ENCODE assay signal across 8 cellular contexts in genomic region chr4:3075652-3075981, GRCh38. TPM values are rescaled to one million over a fixed set of nuclear protein-coding genes. Genes with fewer than 3 reads are reported as not detected.
A peak's percentile ranks its signal among the peaks of the same experiment; 100 is the strongest.
DNase-seq lines count a peak whose midpoint lies in the region; ATAC-seq and TF ChIP-seq lines count a peak whose summit lies in the region.

No MANE protein-coding gene starts in this region.

- H3K27me3 ChIP-seq in SJCRH30 (no peaks in the 10 kb centered on the region), sigmoid colon (no peaks in the 10 kb centered on the region)

- peak overlapping the region; percentile 23 for H3K27ac ChIP-seq in SJCRH30
- peak overlapping the region; percentile 86 to 91 (median 89) for H3K27ac ChIP-seq in sigmoid colon

- no peak for ATAC-seq in GM21390 (IDR thresholded peaks at IDR 0.05; ENCODE audit: unreplicated experiment)

- TF ChIP-seq CTCF in GM12875 (IDR thresholded peaks at IDR 0.05; ENCODE audit: borderline replicate concordance, insufficient read depth, low read depth, low read length) (no peak), fibroblast of mammary gland (conservative IDR thresholded peaks at IDR 0.05; ENCODE audit: control insufficient read depth, insufficient read depth, low read depth, low read length) (no peak), sigmoid colon (IDR thresholded peaks at IDR 0.05) (no peak)

- H3K4me3 ChIP-seq in GM12875 (ENCODE audit: low read depth, low read length) (peak overlapping the region; percentile 49), SJCRH30 (peak overlapping the region; percentile 97), fibroblast of mammary gland (ENCODE audit: control insufficient read depth, low read depth, low read length) (peak overlapping the region; percentile 86), sigmoid colon (peak overlapping the region; percentile 80 to 86 (median 82))

- no peak for TF ChIP-seq EP300 in sigmoid colon (IDR thresholded peaks at IDR 0.05)

- TF ChIP-seq POLR2A in sigmoid colon (IDR thresholded peaks at IDR 0.05), result no peak

- 2% methylated on average over 8 of the region's 8 CpGs for WGBS in sigmoid colon, 2 donors

- intact Hi-C loops in sigmoid colon (cut with DNase I), result loop anchor here (10.0 kb wide), 3 partner anchors 111 to 321 kb away; partner anchors contain the start of genes GRK4, NOP14, RGS12 and TNIP2

- DNase-seq in SJCRH30 (no peak), fibroblast of mammary gland (ENCODE audit: low read depth) (no peak), sigmoid colon (no peak), hypothalamus (lab: John Stamatoyannopoulos, UW) (no peak)
- DNase-seq in stimulated activated CD4-positive, alpha-beta T cell treated with anti-CD3 and anti-CD28 coated beads, Interleukin-4, amount 100 ng/mL, for 1 hour, result no peak
- DNase-seq in activated CD4-positive, alpha-beta T cell treated with anti-CD3 and anti-CD28 coated beads, Interleukin-2, amount 50 U/mL, for 4 hours, result no peak

- H3K9me3 ChIP-seq in SJCRH30 (replicated peaks) (no peaks in the 10 kb centered on the region), sigmoid colon (no peaks in the 10 kb centered on the region)

- H3K4me1 ChIP-seq in SJCRH30 (no peaks in the 10 kb centered on the region; the same call in 1 of the 2 replicates), sigmoid colon (peaks cover 0 to 31% (median 21%) of the 10 kb centered on the region in 4 donors)

- H3K36me3 ChIP-seq in SJCRH30 (no peaks in the 10 kb centered on the region), sigmoid colon (no peaks in the 10 kb centered on the region)

RNA-seq across cellular contexts. Expression of gene HTT, which starts 1.1 kb away (rescaled TPM):
- total RNA-seq in SJCRH30 (2014; rRNA removed; shearing (Covaris generic)), result 24.3 and 30.7 TPM in 2 replicates
- total RNA-seq in sigmoid colon, result 10 to 100 TPM; 17.0 to 41.5 (median 26.5) TPM
- polyA plus RNA-seq in sigmoid colon, result 10 to 100 TPM in 1 of 3 donors, 1 to 10 TPM in 2; 6.5 to 29.4 (median 7.8) TPM

RNA-seq across cellular contexts. Expression of gene HTT-AS, which starts 1.3 kb away (rescaled TPM):
- total RNA-seq in SJCRH30 (2014; rRNA removed; shearing (Covaris generic)), result not detected in 2 replicates
- not detected for total RNA-seq in sigmoid colon
- not detected for polyA plus RNA-seq in sigmoid colon
